ENCODE assay signal across 16 cellular contexts in genomic region chr5:95949810-95950209, GRCh38. TPM values are rescaled to one million over a fixed set of nuclear protein-coding genes. Genes with fewer than 3 reads are reported as not detected.
A peak's percentile ranks its signal among the peaks of the same experiment; 100 is the strongest.
DNase-seq lines count a peak whose midpoint lies in the region; ATAC-seq and TF ChIP-seq lines count a peak whose summit lies in the region.
"Had no signal": no experiment of that assay in that cellular context is flagged by ENCODE, and none has a peak within 500 bp of the region (broad histone marks: within the 10 kb centered on the region; RNA-seq: fewer than 3 reads in every experiment).

No MANE protein-coding gene starts in this region.

- peaks cover 33% of the 10 kb centered on the region for H4K20me1 ChIP-seq in mammary epithelial cell (ENCODE audit: insufficient read depth, low read length)

- no peaks in the 10 kb centered on the region for H3K27me3 ChIP-seq in mammary epithelial cell (ENCODE audit: insufficient read depth, low read length)
- no peaks in the 10 kb centered on the region for H3K27me3 ChIP-seq in skeletal muscle satellite cell (ENCODE audit: control insufficient read depth, insufficient read depth, low read length)
- H3K27me3 ChIP-seq: SJCRH30 had no signal

- in situ Hi-C loops in mammary epithelial cell (cut with MboI; ENCODE audit: low sequenced_read_pairs in 2 of 2): loop anchor here in 1 of 2 donors (25.0 kb wide), 1 partner anchor 262 kb away; no protein-coding TSS in a partner anchor

- DNase-seq in mammary epithelial cell (no peak), MCF 10A (ENCODE audit: unreplicated experiment) (no peak), mucosa of gallbladder (ENCODE audit: low spot score) (no peak), NCI-H82 treated with DMSO at 0.1 percent for 48 hours (lab: John Stamatoyannopoulos, UW; ENCODE audit: unreplicated experiment) (no peak), WTC11 (ENCODE audit: low spot score) (no peak)
- DNase-seq: activated CD4-positive, CD25-positive, alpha-beta regulatory T cell treated with anti-CD3 and anti-CD28 coated beads, Interleukin-2, amount 50 U/mL, for 72 hours; activated naive CD8-positive, alpha-beta T cell treated with anti-CD3 and anti-CD28 coated beads, Interleukin-2, amount 50 U/mL, for 24 hours; GF-D8; H9; psoas muscle; SJCRH30 had no signal

- H3K27ac Mint-ChIP-seq in MCF 10A (ENCODE audit: low read depth, unreplicated experiment): no peak overlapping the region
- H3K27ac Mint-ChIP-seq in WTC11: no peak overlapping the region
- H3K27ac Mint-ChIP-seq: activated naive CD8-positive, alpha-beta T cell treated with anti-CD3 and anti-CD28 coated beads, Interleukin-2, amount 50 U/mL, for 24 hours; H9; type B pancreatic cell had no signal

- no peak overlapping the region for H3K27ac ChIP-seq in mammary epithelial cell (ENCODE audit: insufficient read depth, low read depth, low read length)
- H3K27ac ChIP-seq: psoas muscle, SJCRH30 had no signal

- no peak overlapping the region for H2AFZ ChIP-seq in mammary epithelial cell (ENCODE audit: low read depth, low read length)

- CTCF ChIA-PET in mammary epithelial cell (lab: Charles Lee; ENCODE audit: low non-redundant PET): no interaction called here
- CTCF ChIA-PET in MCF 10A (lab: Yijun Ruan, JAX): interaction anchor here (0.7 to 2.8 kb wide), 3 partner anchors 10 to 321 kb away, joined by 3 to 13 read pairs (median 5); no protein-coding TSS in a partner anchor
- CTCF ChIA-PET in WTC11 (lab: Charles Lee): interaction anchor here (1.5 kb wide), 1 partner anchor 8 kb away, joined by 7 read pairs; no protein-coding TSS in a partner anchor

- ATAC-seq in GM21786 (IDR thresholded peaks at IDR 0.05; ENCODE audit: unreplicated experiment) (peak; percentile 89), HG03342 (IDR thresholded peaks at IDR 0.05; ENCODE audit: unreplicated experiment) (peak; percentile 47), WTC11 (no peak)
- ATAC-seq: activated naive CD8-positive, alpha-beta T cell treated with anti-CD3 and anti-CD28 coated beads, Interleukin-2, amount 50 U/mL, for 24 hours; K562; psoas muscle had no signal

- peaks cover 8% of the 10 kb centered on the region for H3K9me3 Mint-ChIP-seq in MCF 10A (ENCODE audit: unreplicated experiment)
- H3K9me3 Mint-ChIP-seq in WTC11: peaks cover 8% of the 10 kb centered on the region
- H3K9me3 Mint-ChIP-seq: activated naive CD8-positive, alpha-beta T cell treated with anti-CD3 and anti-CD28 coated beads, Interleukin-2, amount 50 U/mL, for 24 hours; H9 had no signal

- no TSS peak for BruUV-seq in mammary epithelial cell (replicated peaks; lab: Mats Ljungman, UMichigan)
- no TSS peak for BruUV-seq in MCF 10A (replicated peaks; lab: Mats Ljungman, UMichigan)

- peaks cover 22% of the 10 kb centered on the region for H3K36me3 Mint-ChIP-seq in MCF 10A (ENCODE audit: insufficient read depth, unreplicated experiment)
- peaks cover 5% of the 10 kb centered on the region for H3K36me3 Mint-ChIP-seq in WTC11

- H3K4me1 ChIP-seq in mammary epithelial cell (ENCODE audit: insufficient read depth, low read length): peaks cover 15% of the 10 kb centered on the region
- H3K4me1 ChIP-seq in skeletal muscle satellite cell (ENCODE audit: control insufficient read depth, insufficient read depth, low read length): peaks cover 58% of the 10 kb centered on the region
- H3K4me1 ChIP-seq: SJCRH30 had no signal

- H3K9me3 ChIP-seq in mammary epithelial cell (replicated peaks; ENCODE audit: insufficient read depth, low read length) (no peaks in the 10 kb centered on the region), skeletal muscle satellite cell (replicated peaks; ENCODE audit: low read length) (no peaks in the 10 kb centered on the region)
- H3K9me3 ChIP-seq: psoas muscle, SJCRH30 had no signal

- H3K36me3 ChIP-seq in mammary epithelial cell (ENCODE audit: insufficient read depth, low read length) (peaks cover 17% of the 10 kb centered on the region), skeletal muscle satellite cell (ENCODE audit: insufficient read depth, low read length) (peaks cover 49% of the 10 kb centered on the region)
- H3K36me3 ChIP-seq: SJCRH30 had no signal

- peak overlapping the region in 1 of 3 experiments; percentile 21 for H3K4me3 ChIP-seq in mammary epithelial cell (replicated peaks in 1 of 3; ENCODE audit: insufficient read depth in 1 of 3, low read depth in 2 of 3, low read length in 3 of 3)
- no peak overlapping the region for H3K4me3 ChIP-seq in skeletal muscle satellite cell (ENCODE audit: low read length)
- H3K4me3 ChIP-seq: K562, psoas muscle, SJCRH30 had no signal

- H3K27me3 Mint-ChIP-seq in MCF 10A (ENCODE audit: insufficient read depth, unreplicated experiment) (no peaks in the 10 kb centered on the region), WTC11 (ENCODE audit: low read depth) (no peaks in the 10 kb centered on the region)
- H3K27me3 Mint-ChIP-seq: activated naive CD8-positive, alpha-beta T cell treated with anti-CD3 and anti-CD28 coated beads, Interleukin-2, amount 50 U/mL, for 24 hours; type B pancreatic cell had no signal

- H3K4me2 ChIP-seq in mammary epithelial cell (ENCODE audit: insufficient read depth, low read depth, low read length) (peak overlapping the region; percentile 41), skeletal muscle satellite cell (ENCODE audit: low read length) (peak overlapping the region; percentile 36)

- POLR2A ChIA-PET in MCF 10A (lab: Yijun Ruan, JAX): interaction anchor here (0.7 to 3.3 kb wide), 6 partner anchors 8 to 438 kb away, joined by 3 to 13 read pairs (median 5); no protein-coding TSS in a partner anchor
- POLR2A ChIA-PET in WTC11 (lab: Charles Lee): no interaction called here

- H3K4me1 Mint-ChIP-seq in MCF 10A (ENCODE audit: insufficient read depth, unreplicated experiment) (peaks cover 42% of the 10 kb centered on the region), WTC11 (peaks cover 11% of the 10 kb centered on the region)

- H3K9ac ChIP-seq in mammary epithelial cell (ENCODE audit: insufficient read depth, low read length) (no peak overlapping the region), skeletal muscle satellite cell (ENCODE audit: low read depth, low read length) (no peak overlapping the region)

- TF ChIP-seq CTCF in mammary epithelial cell (conservative IDR thresholded peaks at IDR 0.05 in 1 of 2, IDR thresholded peaks at IDR 0.05 in 1 of 2; ENCODE audit: extremely low read depth in 1 of 2, insufficient read depth in 1 of 2, low read depth in 1 of 2, low read length in 2 of 2): no peak
- TF ChIP-seq CTCF in MCF 10A (IDR thresholded peaks at IDR 0.05; ENCODE audit: unreplicated experiment): no peak
- TF ChIP-seq CTCF in WTC11 (IDR thresholded peaks at IDR 0.05): no peak

- H3K79me2 ChIP-seq in mammary epithelial cell (ENCODE audit: insufficient read depth, low read length): peaks cover 95% of the 10 kb centered on the region

- intact Hi-C loops in mammary epithelial cell (cut with micrococcal nuclease): loop anchor here (10.0 kb wide), 1 partner anchor 645 kb away; no protein-coding TSS in a partner anchor
- intact Hi-C loops in MCF 10A (cut with micrococcal nuclease): loop anchor here (10.0 kb wide), 1 partner anchor 45 kb away; no protein-coding TSS in a partner anchor

- dilution Hi-C loops in mammary epithelial cell (cut with HindIII; ENCODE audit: low sequenced_read_pairs): loop anchor here (10.0 kb wide), 2 partner anchors 305 to 385 kb away; no protein-coding TSS in a partner anchor

- H3K4me3 Mint-ChIP-seq in MCF 10A (ENCODE audit: unreplicated experiment) (no peak overlapping the region), WTC11 (no peak overlapping the region)
- H3K4me3 Mint-ChIP-seq: activated naive CD8-positive, alpha-beta T cell treated with anti-CD3 and anti-CD28 coated beads, Interleukin-2, amount 50 U/mL, for 24 hours; H9; type B pancreatic cell had no signal

- 44% methylated on average over 1 of the region's 1 CpG for WGBS in mammary epithelial cell (ENCODE audit: low coverage, missing lambda C conversion rate)

TF ChIP-seq in WTC11, 78 proteins besides CTCF, POLR2A, EP300 and RAD21 (continues in another document):
- TF ChIP-seq OVOL2 (CRISPR knock-in tag; IDR thresholded peaks at IDR 0.05; ENCODE audit: borderline replicate concordance): no peak
- TF ChIP-seq ELF4 (CRISPR knock-in tag; IDR thresholded peaks at IDR 0.05; ENCODE audit: low read depth): no peak
- TF ChIP-seq GTF2I (CRISPR knock-in tag; conservative IDR thresholded peaks at IDR 0.05): no peak
- no peak for TF ChIP-seq NR2C2 (CRISPR knock-in tag; IDR thresholded peaks at IDR 0.05)
- no peak for TF ChIP-seq NR3C1 (CRISPR knock-in tag; conservative IDR thresholded peaks at IDR 0.05; ENCODE audit: low read depth)
- no peak for TF ChIP-seq GRHL2 (CRISPR knock-in tag; IDR thresholded peaks at IDR 0.05; ENCODE audit: insufficient replicate concordance, severe bottlenecking)
- TF ChIP-seq, protein P1, sequence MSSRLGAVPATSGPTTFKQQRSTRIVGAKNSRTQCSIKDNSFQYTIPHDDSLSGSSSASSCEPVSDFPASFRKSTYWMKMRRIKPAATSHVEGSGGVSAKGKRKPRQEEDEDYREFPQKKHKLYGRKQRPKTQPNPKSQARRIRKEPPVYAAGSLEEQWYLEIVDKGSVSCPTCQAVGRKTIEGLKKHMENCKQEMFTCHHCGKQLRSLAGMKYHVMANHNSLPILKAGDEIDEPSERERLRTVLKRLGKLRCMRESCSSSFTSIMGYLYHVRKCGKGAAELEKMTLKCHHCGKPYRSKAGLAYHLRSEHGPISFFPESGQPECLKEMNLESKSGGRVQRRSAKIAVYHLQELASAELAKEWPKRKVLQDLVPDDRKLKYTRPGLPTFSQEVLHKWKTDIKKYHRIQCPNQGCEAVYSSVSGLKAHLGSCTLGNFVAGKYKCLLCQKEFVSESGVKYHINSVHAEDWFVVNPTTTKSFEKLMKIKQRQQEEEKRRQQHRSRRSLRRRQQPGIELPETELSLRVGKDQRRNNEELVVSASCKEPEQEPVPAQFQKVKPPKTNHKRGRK (CRISPR knock-in tag; IDR thresholded peaks at IDR 0.05; ENCODE audit: borderline replicate concordance): no peak
- TF ChIP-seq ZNF416 (CRISPR knock-in tag; IDR thresholded peaks at IDR 0.05): no peak
- no peak for TF ChIP-seq CREB1 (CRISPR knock-in tag; IDR thresholded peaks at IDR 0.05)
- TF ChIP-seq MLX (CRISPR knock-in tag; IDR thresholded peaks at IDR 0.05): no peak
- no peak for TF ChIP-seq ZBTB21 (CRISPR knock-in tag; IDR thresholded peaks at IDR 0.05; ENCODE audit: borderline replicate concordance)
- no peak for TF ChIP-seq FOXJ3 (CRISPR knock-in tag; IDR thresholded peaks at IDR 0.05; ENCODE audit: borderline replicate concordance)

RNA-seq across cellular contexts. Expression of gene ELL2, which starts 11.8 kb away (rescaled TPM):
- 100 to 1,000 TPM; 161 to 277 TPM for total RNA-seq in mammary epithelial cell
- 61.3 TPM for polyA plus RNA-seq in mammary epithelial cell
- 74.3 TPM for polyA minus RNA-seq in mammary epithelial cell
- total RNA-seq in MCF 10A (2022): 144 and 147 TPM in 2 replicates
- 76.7 and 81.9 TPM in 2 replicates for total RNA-seq in skeletal muscle satellite cell (2012; rRNA removed)
- 49.0 TPM for total RNA-seq in mucosa of gallbladder
- total RNA-seq in WTC11 (2021): 20.5 to 24.4 TPM (median 23.9 TPM) in 3 replicates
